Comparison of ENCODE assay signal across 11 cellular contexts in the genomic region with DNA sequence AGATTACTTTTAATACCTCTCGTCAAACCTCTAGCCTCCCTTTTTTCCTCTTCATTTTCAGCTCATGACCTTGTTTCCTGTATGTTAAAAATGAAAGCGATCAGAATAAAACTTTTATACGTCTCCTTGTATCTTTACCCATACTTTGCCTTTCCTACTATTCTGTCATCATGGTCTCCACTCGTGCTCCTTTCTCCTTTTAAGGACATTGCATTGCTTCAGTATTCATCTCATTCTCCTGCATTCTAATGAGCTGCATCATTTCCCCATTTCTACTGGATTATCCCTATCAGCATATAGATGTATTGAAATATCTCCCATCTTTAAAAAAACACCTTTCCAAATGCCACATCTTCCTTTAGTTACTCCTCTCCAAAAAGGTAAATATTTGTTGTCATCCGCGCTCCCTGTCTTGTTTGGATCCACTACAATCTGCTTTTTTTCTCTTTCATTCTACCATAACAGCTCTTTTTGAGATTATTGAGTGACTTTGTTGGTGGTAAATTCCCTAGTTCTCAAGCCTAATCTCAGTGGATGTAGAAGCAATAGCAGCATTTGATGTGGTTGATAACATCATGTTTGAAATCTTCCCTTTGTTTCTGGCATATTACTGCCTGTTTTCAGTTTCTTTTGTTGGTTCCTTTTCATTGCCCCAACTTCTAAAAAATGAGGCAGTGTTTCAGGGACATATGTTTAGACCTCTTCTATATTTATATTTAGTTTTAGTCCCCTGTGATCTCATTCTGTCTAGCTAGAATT. TPM values are rescaled to one million over a fixed set of nuclear protein-coding genes. Genes with fewer than 3 reads are reported as not detected.
A peak's percentile ranks its signal among the peaks of the same experiment; 100 is the strongest.
DNase-seq lines count a peak whose midpoint lies in the region; ATAC-seq and TF ChIP-seq lines count a peak whose summit lies in the region.
"Had no signal": no experiment of that assay in that cellular context is flagged by ENCODE, and none has a peak within 500 bp of the region (broad histone marks: within the 10 kb centered on the region; RNA-seq: fewer than 3 reads in every experiment).

No MANE protein-coding gene starts in this region.

- H3K27ac ChIP-seq in adrenal gland (no peak overlapping the region), tibial nerve (peak overlapping the region in 1 of 4 donors; percentile 17)
- H3K27ac ChIP-seq: sigmoid colon had no signal

- peaks cover 26% of the 10 kb centered on the region for H3K36me3 Mint-ChIP-seq in T-cell
- no peaks in the 10 kb centered on the region for H3K36me3 Mint-ChIP-seq in natural killer cell

- H3K4me3 Mint-ChIP-seq in T-cell (peak overlapping the region; percentile 83 to 92 (median 85)), natural killer cell (peak overlapping the region; percentile 86)

- TF ChIP-seq EP300 in tibial nerve (IDR thresholded peaks at IDR 0.05): no peak

- H3K4me1 Mint-ChIP-seq in T-cell (peaks cover 82 to 86% (median 83%) of the 10 kb centered on the region in 3 donors), natural killer cell (peaks cover 54 to 62% of the 10 kb centered on the region in 2 donors)

- H3K27me3 Mint-ChIP-seq in T-cell (no peaks in the 10 kb centered on the region), natural killer cell (ENCODE audit: low read depth in 2 of 2) (no peaks in the 10 kb centered on the region)

- H3K9me3 Mint-ChIP-seq in T-cell: no peaks in the 10 kb centered on the region
- no peaks in the 10 kb centered on the region for H3K9me3 Mint-ChIP-seq in natural killer cell

- no peak overlapping the region for H3K4me3 ChIP-seq in adrenal gland
- no peak overlapping the region for H3K4me3 ChIP-seq in tibial nerve
- H3K4me3 ChIP-seq: sigmoid colon had no signal

- intact Hi-C loops in natural killer cell (cut with micrococcal nuclease) (no loop called here), adrenal gland (cut with DNase I) (loop anchor here in 1 of 2 donors (10.0 kb wide), 2 partner anchors 52 to 132 kb away; no protein-coding TSS in a partner anchor)

- peak; percentile 14 for DNase-seq in NOMO-1 treated with DMSO at 0.1 percent for 48 hours (lab: John Stamatoyannopoulos, UW; ENCODE audit: unreplicated experiment)
- DNase-seq in NOMO-1 treated with dmso at 0.1 percent for 144 hours (lab: John Stamatoyannopoulos, UW; ENCODE audit: unreplicated experiment): no peak
- no peak for DNase-seq in T-cell
- no peak for DNase-seq in natural killer cell
- DNase-seq in HEK293T (ENCODE audit: extremely low spot score): no peak
- no peak for DNase-seq in adrenal gland
- DNase-seq in tibial nerve (ENCODE audit: low spot score in 2 of 2): no peak
- DNase-seq: midbrain, NCI-H2171 treated with DMSO at 0.1 percent for 48 hours, sigmoid colon had no signal

- H3K9me3 ChIP-seq in adrenal gland (replicated peaks in 1 of 3) (no peaks in the 10 kb centered on the region), tibial nerve (no peaks in the 10 kb centered on the region)
- H3K9me3 ChIP-seq: sigmoid colon had no signal

- H3K36me3 ChIP-seq in adrenal gland (replicated peaks in 1 of 2): no peaks in the 10 kb centered on the region
- H3K36me3 ChIP-seq in tibial nerve: no peaks in the 10 kb centered on the region
- H3K36me3 ChIP-seq: sigmoid colon had no signal

- CTCF ChIA-PET in T-cell (lab: Charles Lee) (interaction anchor here (0.6 to 4.3 kb wide), 9 partner anchors 7 to 113 kb away, joined by 3 to 39 read pairs (median 4); a partner anchor contains a TSS), HEK293T (lab: Yijun Ruan, JAX) (no interaction called here)

- H3K27me3 ChIP-seq in adrenal gland (no peaks in the 10 kb centered on the region), tibial nerve (no peaks in the 10 kb centered on the region)
- H3K27me3 ChIP-seq: sigmoid colon had no signal

- peaks cover 0 to 5% of the 10 kb centered on the region in 2 donors for H3K4me1 ChIP-seq in adrenal gland (replicated peaks in 1 of 2)
- H3K4me1 ChIP-seq in tibial nerve: peaks cover 0 to 28% (median 2%) of the 10 kb centered on the region in 4 donors

- WGBS in adrenal gland, 4 donors: 65 to 86% (median 75%) methylated on average over 6 of the region's 6 CpGs
- WGBS in tibial nerve, 2 donors: 70 to 83% methylated on average over 6 of the region's 6 CpGs

- peak; percentile 27 for ATAC-seq in GM21786 (IDR thresholded peaks at IDR 0.05; ENCODE audit: unreplicated experiment)
- peak; percentile 41 to 79 (median 61) for ATAC-seq in T-cell (replicated peaks in 1 of 4)
- ATAC-seq in natural killer cell: peak; percentile 25 to 31 (median 25)

- POLR2A ChIA-PET in T-cell (lab: Charles Lee): interaction anchor here (0.6 to 5.2 kb wide), 10 partner anchors 8 to 123 kb away, joined by 3 to 91 read pairs (median 5); a partner anchor contains a TSS
- POLR2A ChIA-PET in HEK293T (lab: Yijun Ruan, JAX): no interaction called here

- peak overlapping the region; percentile 90 to 94 for H3K27ac Mint-ChIP-seq in T-cell
- peak overlapping the region; percentile 77 to 83 for H3K27ac Mint-ChIP-seq in natural killer cell

- no peak for TF ChIP-seq CTCF in natural killer cell (IDR thresholded peaks at IDR 0.05)
- TF ChIP-seq CTCF in adrenal gland (IDR thresholded peaks at IDR 0.05): no peak
- TF ChIP-seq CTCF in tibial nerve (IDR thresholded peaks at IDR 0.05): no peak

- TF ChIP-seq POLR2A in adrenal gland (IDR thresholded peaks at IDR 0.05): no peak
- TF ChIP-seq POLR2A in tibial nerve (IDR thresholded peaks at IDR 0.05): no peak

TF ChIP-seq in HEK293T, 16 proteins besides CTCF, POLR2A, EP300 and RAD21:
- no peak for TF ChIP-seq L3MBTL2 (conservative IDR thresholded peaks at IDR 0.05)
- TF ChIP-seq FOXK2 (IDR thresholded peaks at IDR 0.05): no peak
- no peak for TF ChIP-seq ARNT (IDR thresholded peaks at IDR 0.05)
- no peak for TF ChIP-seq SP1 (IDR thresholded peaks at IDR 0.05)

RNA-seq across cellular contexts. Expression of a gene that starts 8.7 kb away (rescaled TPM):
- total RNA-seq in T-cell (100 to 1,000 TPM; 229 to 259 (median 238) TPM), natural killer cell (100 to 1,000 TPM; 140 to 183 (median 166) TPM), adrenal gland (10 to 100 TPM; 16.4 to 26.7 (median 19.2) TPM), tibial nerve (10 to 100 TPM; 23.1 to 31.8 (median 28.0) TPM)
- polyA plus RNA-seq in adrenal gland: 10 to 100 TPM in 1 of 3 donors, 1 to 10 TPM in 2; 5.1 to 21.4 (median 8.2) TPM

Comparison
In these comparisons a context has a peak if more than half of its experiments do, and no peak if none do; other contexts are left out.
1. RNA of a gene that starts 8.7 kb away (total RNA-seq): 229 to 259 TPM in T-cell and 140 to 183 TPM in natural killer cell; 23.1 to 31.8 TPM in tibial nerve and 16.4 to 26.7 TPM in adrenal gland; every median in the first group is over 4 times any median in the second.
2. Peak in every context shown above with its lines, with median percentiles within 50 percentile points of each other: ATAC-seq.